Comparison of ENCODE assay signal across 1 cellular context in the genomic region with DNA sequence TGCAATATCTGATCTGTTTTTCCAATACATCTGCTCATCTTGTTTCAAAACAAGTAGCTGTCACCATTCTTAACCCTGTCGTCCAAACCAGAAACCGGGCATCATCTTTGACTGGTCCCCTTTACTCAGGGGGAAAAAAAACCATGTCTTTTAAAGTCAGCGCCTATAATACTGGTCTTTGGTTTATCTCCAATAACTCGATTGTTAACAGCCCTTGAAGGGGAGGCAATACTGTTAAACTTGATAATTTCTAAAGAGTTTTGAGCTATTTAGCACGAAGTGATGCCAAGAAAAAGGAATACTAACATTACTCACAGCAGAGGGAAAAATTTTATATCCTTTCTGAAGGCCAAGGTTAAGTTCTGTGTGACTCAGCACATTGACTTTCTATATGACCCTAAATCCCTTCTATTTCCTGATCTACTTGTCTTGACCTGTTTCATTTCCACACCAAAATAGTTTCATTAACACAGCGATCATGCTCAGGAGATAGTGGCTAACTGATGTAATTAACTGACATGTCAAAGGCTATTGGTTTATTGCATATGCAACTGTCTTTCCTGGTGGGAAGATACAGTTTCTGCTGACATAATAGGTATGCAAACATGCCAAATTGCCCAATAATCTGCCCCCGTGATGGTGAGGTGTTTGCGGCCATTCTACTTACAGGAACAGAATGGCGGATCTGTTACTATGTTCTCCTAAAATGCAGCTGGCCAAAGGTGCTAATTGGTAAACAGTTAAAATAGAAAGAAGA.
TF ChIP-seq lines count a peak whose summit lies in the region.

No MANE protein-coding gene starts in this region.

TF ChIP-seq in K562, 482 proteins besides CTCF, POLR2A, EP300 and RAD21 (continued from another document and continues in another):
- TF ChIP-seq FOXA3 (CRISPR knock-in tag; conservative IDR thresholded peaks at IDR 0.05 in 1 of 2, IDR thresholded peaks at IDR 0.05 in 1 of 2) (peak in 1 of 2 experiments; percentile 63; a peak in 1 of 4 replicates), POLR3G (IDR thresholded peaks at IDR 0.05; ENCODE audit: extremely low read depth, insufficient read length, insufficient replicate concordance) (no peak), DPF2 (IDR thresholded peaks at IDR 0.05) (peak; percentile 90), ZNF318 (IDR thresholded peaks at IDR 0.05; ENCODE audit: borderline replicate concordance in 1 of 2, low read depth in 1 of 2) (peak in 1 of 2 experiments; percentile 89; a peak in 2 of 4 replicates), ARNT (IDR thresholded peaks at IDR 0.05) (0 out of 4 replicates have a peak, but pooled peaks of 1 of the 2 experiments have one; percentile 25), SMARCB1 (IDR thresholded peaks at IDR 0.05; ENCODE audit: insufficient read length, low read depth) (no peak), VEZF1 (CRISPR knock-in tag; IDR thresholded peaks at IDR 0.05) (peak; percentile 20; the same call in 1 of the 2 replicates), RBFOX2 (IDR thresholded peaks at IDR 0.05; ENCODE audit: low read depth, low read length) (0 out of 2 replicates have a peak, but pooled peaks have one; percentile 29), ZNF639 (CRISPR knock-in tag; conservative IDR thresholded peaks at IDR 0.05 in 1 of 2, IDR thresholded peaks at IDR 0.05 in 1 of 2) (peak in 1 of 2 experiments; percentile 67; a peak in 1 of 4 replicates), POLR2B (IDR thresholded peaks at IDR 0.05; ENCODE audit: low read depth, partially characterized antibody) (no peak), RBM34 (IDR thresholded peaks at IDR 0.05; ENCODE audit: borderline replicate concordance, insufficient read depth, low read length) (no peak), MEF2D (tag; conservative IDR thresholded peaks at IDR 0.05; ENCODE audit: low read depth) (peak; percentile 84), CTBP1 (IDR thresholded peaks at IDR 0.05; ENCODE audit: borderline replicate concordance) (peak; percentile 66; the same call in 1 of the 2 replicates), ARID1B (IDR thresholded peaks at IDR 0.05) (peak; percentile 68), MAFK (IDR thresholded peaks at IDR 0.05; ENCODE audit: low read length) (peak; percentile 62), JUN (IDR thresholded peaks at IDR 0.05; ENCODE audit: borderline replicate concordance, low read depth, low read length) (no peak), JUN (CRISPR knock-in tag; IDR thresholded peaks at IDR 0.05; ENCODE audit: borderline replicate concordance) (no peak), GATAD2A (IDR thresholded peaks at IDR 0.05) (peak; percentile 84), SIX5 (IDR thresholded peaks at IDR 0.05; ENCODE audit: borderline replicate concordance in 1 of 2, insufficient read depth in 1 of 2, low read depth in 1 of 2, low read length in 2 of 2) (no peak), PPARD (CRISPR knock-in tag; IDR thresholded peaks at IDR 0.05) (no peak), NR4A1 (CRISPR knock-in tag; IDR thresholded peaks at IDR 0.05) (no peak), NR4A1 (tag; IDR thresholded peaks at IDR 0.05) (peak; percentile 49; the same call in 1 of the 2 replicates), MNT (conservative IDR thresholded peaks at IDR 0.05) (peak in 1 of 2 experiments; percentile 18; a peak in 1 of 4 replicates), DMBX1 (CRISPR knock-in tag; IDR thresholded peaks at IDR 0.05; ENCODE audit: borderline replicate concordance) (no peak), MEIS2 (IDR thresholded peaks at IDR 0.05; ENCODE audit: partially characterized antibody) (peak; percentile 85), KDM1A (IDR thresholded peaks at IDR 0.05) (0 out of 4 replicates have a peak, but pooled peaks of 1 of the 2 experiments have one; percentile 40), CREM (IDR thresholded peaks at IDR 0.05; ENCODE audit: low read depth) (peak; percentile 55; the same call in 1 of the 2 replicates), KHSRP (IDR thresholded peaks at IDR 0.05) (no peak), PRPF4 (IDR thresholded peaks at IDR 0.05; ENCODE audit: insufficient read depth, low read depth, low read length, poor library complexity, severe bottlenecking) (no peak), FOXJ3 (CRISPR knock-in tag; IDR thresholded peaks at IDR 0.05) (no peak), SMARCE1 (IDR thresholded peaks at IDR 0.05) (peak; percentile 67), ZKSCAN3 (CRISPR knock-in tag; IDR thresholded peaks at IDR 0.05) (no peak), YY1 (IDR thresholded peaks at IDR 0.05; ENCODE audit: borderline replicate concordance in 1 of 3, control insufficient read depth in 1 of 3, extremely low read depth in 1 of 3, insufficient read depth in 3 of 3, insufficient read length in 1 of 3, insufficient replicate concordance in 2 of 3, low read depth in 1 of 3, low read length in 2 of 3) (peak in 1 of 3 experiments; percentile 30), ATF7 (IDR thresholded peaks at IDR 0.05) (peak; percentile 89), ELF2 (CRISPR knock-in tag; IDR thresholded peaks at IDR 0.05) (0 out of 2 replicates have a peak, but pooled peaks have one; percentile 52), BACH1 (tag; IDR thresholded peaks at IDR 0.05) (peak; percentile 90), EP400 (IDR thresholded peaks at IDR 0.05) (peak; percentile 59), NFE2L1 (tag; IDR thresholded peaks at IDR 0.05; ENCODE audit: borderline replicate concordance, low read depth) (peak; percentile 87)
- TF ChIP-seq, protein P1, sequence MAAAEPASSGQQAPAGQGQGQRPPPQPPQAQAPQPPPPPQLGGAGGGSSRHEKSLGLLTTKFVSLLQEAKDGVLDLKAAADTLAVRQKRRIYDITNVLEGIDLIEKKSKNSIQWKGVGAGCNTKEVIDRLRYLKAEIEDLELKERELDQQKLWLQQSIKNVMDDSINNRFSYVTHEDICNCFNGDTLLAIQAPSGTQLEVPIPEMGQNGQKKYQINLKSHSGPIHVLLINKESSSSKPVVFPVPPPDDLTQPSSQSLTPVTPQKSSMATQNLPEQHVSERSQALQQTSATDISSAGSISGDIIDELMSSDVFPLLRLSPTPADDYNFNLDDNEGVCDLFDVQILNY (CRISPR knock-in tag; IDR thresholded peaks at IDR 0.05), result no peak
- TF ChIP-seq, protein P2, sequence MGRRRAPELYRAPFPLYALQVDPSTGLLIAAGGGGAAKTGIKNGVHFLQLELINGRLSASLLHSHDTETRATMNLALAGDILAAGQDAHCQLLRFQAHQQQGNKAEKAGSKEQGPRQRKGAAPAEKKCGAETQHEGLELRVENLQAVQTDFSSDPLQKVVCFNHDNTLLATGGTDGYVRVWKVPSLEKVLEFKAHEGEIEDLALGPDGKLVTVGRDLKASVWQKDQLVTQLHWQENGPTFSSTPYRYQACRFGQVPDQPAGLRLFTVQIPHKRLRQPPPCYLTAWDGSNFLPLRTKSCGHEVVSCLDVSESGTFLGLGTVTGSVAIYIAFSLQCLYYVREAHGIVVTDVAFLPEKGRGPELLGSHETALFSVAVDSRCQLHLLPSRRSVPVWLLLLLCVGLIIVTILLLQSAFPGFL (CRISPR knock-in tag; IDR thresholded peaks at IDR 0.05), result no peak
